ENCODE assay signal across 18 cellular contexts in the genomic region with DNA sequence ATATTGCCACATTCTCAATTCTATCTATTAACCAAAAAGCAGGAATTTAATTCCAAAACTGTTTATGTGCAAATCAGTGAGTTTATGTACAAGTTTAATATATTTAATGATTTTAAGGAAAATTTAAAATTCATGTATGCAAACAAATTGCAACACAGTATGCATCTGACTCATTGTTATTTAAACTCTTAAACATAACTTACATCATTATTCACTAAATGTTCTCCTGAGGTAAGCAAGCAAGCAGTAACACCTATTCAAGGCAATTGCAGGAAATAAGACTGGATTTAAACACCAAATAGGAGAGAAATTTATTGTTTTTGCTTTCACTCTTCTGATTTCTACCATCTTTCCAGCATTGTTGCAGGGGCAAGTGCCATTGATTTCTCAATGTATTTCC.
"Had no signal": no experiment of that assay in that cellular context is flagged by ENCODE, and none has a peak within 500 bp of the region (broad histone marks: within the 10 kb centered on the region; RNA-seq: fewer than 3 reads in every experiment).

No MANE protein-coding gene starts in this region.

- H3K4me3 Mint-ChIP-seq: natural killer cell, neural crest cell, type B pancreatic cell had no signal

- H3K27me3 Mint-ChIP-seq: type B pancreatic cell had no signal

- H3K9me3 ChIP-seq: esophagus muscularis mucosa, gastrocnemius medialis, mucosa of descending colon had no signal

- H3K27me3 ChIP-seq: esophagus muscularis mucosa, gastrocnemius medialis, heart right ventricle had no signal

- H3K27ac Mint-ChIP-seq: natural killer cell, type B pancreatic cell had no signal

- H3K36me3 Mint-ChIP-seq: natural killer cell, type B pancreatic cell had no signal

- ATAC-seq: gastrocnemius medialis, heart right ventricle, left lobe of liver, mucosa of descending colon, natural killer cell, right cardiac atrium had no signal

- DNase-seq: dorsolateral prefrontal cortex; effector CD8-positive, alpha-beta T cell; gastrocnemius medialis; heart right ventricle; hypothalamus; islet precursor cell; mucosa of descending colon; natural killer cell; posterior cingulate gyrus; right cardiac atrium; small intestine; stimulated activated CD4-positive, alpha-beta T cell treated with anti-CD3 and anti-CD28 coated beads, Interleukin-12 subunit alpha, Interleukin-12 subunit beta, amount 100 ng/mL, for 4 hours; stimulated activated naive CD4-positive, alpha-beta T cell treated with Interleukin-2 at 50 U/mL for 16 hours had no signal

- H3K27ac ChIP-seq: coronary artery, dorsolateral prefrontal cortex, esophagus muscularis mucosa, gastrocnemius medialis, heart right ventricle had no signal

- H3K4me1 ChIP-seq: esophagus muscularis mucosa, gastrocnemius medialis, heart right ventricle had no signal

- H3K36me3 ChIP-seq: esophagus muscularis mucosa, gastrocnemius medialis, heart right ventricle had no signal

- H3K4me3 ChIP-seq: coronary artery, dorsolateral prefrontal cortex, esophagus muscularis mucosa, gastrocnemius medialis, heart right ventricle, mucosa of descending colon had no signal

- H3K4me1 Mint-ChIP-seq: natural killer cell had no signal
